ENCODE assay signal across 19 cellular contexts in the genomic region with DNA sequence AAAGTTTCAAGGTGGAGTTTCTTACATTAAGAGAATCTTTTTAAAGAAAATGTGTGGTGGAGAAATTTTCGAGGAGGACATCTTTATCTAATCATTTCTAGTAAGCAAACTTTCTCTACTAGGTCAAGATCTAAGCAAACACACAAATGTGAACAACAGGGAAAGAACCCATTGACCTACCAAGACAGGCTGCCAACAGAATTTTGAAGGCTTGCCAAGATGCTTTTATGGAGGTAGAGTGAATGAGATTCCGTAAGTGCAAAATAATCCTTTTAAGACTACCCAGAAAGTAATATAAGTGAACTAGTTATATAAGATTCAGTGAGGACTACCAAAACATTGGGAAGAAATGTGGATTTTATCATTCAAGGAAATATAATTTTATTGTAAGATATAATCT.
DNase-seq lines count a peak whose midpoint lies in the region; ATAC-seq and TF ChIP-seq lines count a peak whose summit lies in the region.
"Had no signal": no experiment of that assay in that cellular context is flagged by ENCODE, and none has a peak within 500 bp of the region (broad histone marks: within the 10 kb centered on the region; RNA-seq: fewer than 3 reads in every experiment).

No MANE protein-coding gene starts in this region.

- 7 to 18% (median 11%) methylated on average over 2 of the region's 2 CpGs for WGBS in heart left ventricle, 4 donors
- 15% methylated on average over 2 of the region's 2 CpGs for WGBS in right lobe of liver (ENCODE audit: insufficient coverage, low coverage, low lambda C conversion rate, missing lambda C conversion rate)
- 12 to 32% methylated on average over 2 of the region's 2 CpGs for WGBS in transverse colon (ENCODE audit: low coverage in 1 of 2), 2 donors

- DNase-seq in heart left ventricle: peak in 3 of 5 donors; percentile 24 to 31 (median 27)
- DNase-seq in cardiac septum (ENCODE audit: low spot score): no peak
- peak; percentile 16 for DNase-seq in cerebellar cortex (ENCODE audit: low spot score)
- peak in 1 of 3 donors; percentile 82 for DNase-seq in right lobe of liver
- peak; percentile 69 for DNase-seq in transverse colon
- no peak for DNase-seq in cortex of kidney (lab: John Stamatoyannopoulos, UW)
- DNase-seq in amniotic stem cell (lab: John Stamatoyannopoulos, UW): no peak
- DNase-seq in NCI-H1417 (lab: John Stamatoyannopoulos, UW): no peak
- DNase-seq: activated CD4-positive, CD25-positive, alpha-beta regulatory T cell treated with anti-CD3 and anti-CD28 coated beads, Interleukin-2, amount 50 U/mL, for 72 hours; activated CD8-positive, alpha-beta memory T cell treated with anti-CD3 and anti-CD28 coated beads, Interleukin-2, amount 50 U/mL, for 48 hours; activated naive CD4-positive, alpha-beta T cell; HFFc6; MG63; NCI-H2171; SHP77; spleen; stimulated activated naive CD4-positive, alpha-beta T cell treated with Interleukin-2 at 50 U/mL for 16 hours; T-helper 17 cell had no signal

- TF ChIP-seq CTCF in heart left ventricle (IDR thresholded peaks at IDR 0.05) (no peak), right lobe of liver (IDR thresholded peaks at IDR 0.05) (no peak), transverse colon (IDR thresholded peaks at IDR 0.05) (no peak)

- H3K4me3 ChIP-seq in heart left ventricle (no peak overlapping the region), right lobe of liver (peak overlapping the region in 2 of 3 donors; percentile 9), transverse colon (no peak overlapping the region)
- H3K4me3 ChIP-seq: MG63, spleen, uterus had no signal

- no peak overlapping the region for H3K27ac ChIP-seq in heart left ventricle
- peak overlapping the region in 2 of 3 donors; percentile 4 to 57 for H3K27ac ChIP-seq in right lobe of liver
- no peak overlapping the region for H3K27ac ChIP-seq in transverse colon
- H3K27ac ChIP-seq: spleen, uterus had no signal

- no peaks in the 10 kb centered on the region for H3K36me3 ChIP-seq in heart left ventricle
- H3K36me3 ChIP-seq in right lobe of liver: no peaks in the 10 kb centered on the region
- H3K36me3 ChIP-seq in transverse colon: no peaks in the 10 kb centered on the region
- H3K36me3 ChIP-seq: MG63, spleen, uterus had no signal

- no peak for TF ChIP-seq EP300 in transverse colon (IDR thresholded peaks at IDR 0.05; ENCODE audit: low read depth)

- H3K4me1 ChIP-seq in heart left ventricle (peaks cover 0 to 7% (median 0%) of the 10 kb centered on the region in 12 donors), right lobe of liver (peaks cover 0 to 6% (median 0%) of the 10 kb centered on the region in 4 donors), transverse colon (peaks cover 0 to 12% (median 7%) of the 10 kb centered on the region in 4 donors)
- H3K4me1 ChIP-seq: spleen, uterus had no signal

- TF ChIP-seq POLR2A in heart left ventricle (IDR thresholded peaks at IDR 0.05) (no peak), right lobe of liver (IDR thresholded peaks at IDR 0.05) (no peak), transverse colon (IDR thresholded peaks at IDR 0.05) (no peak)

- no peaks in the 10 kb centered on the region for H3K27me3 ChIP-seq in heart left ventricle
- no peaks in the 10 kb centered on the region for H3K27me3 ChIP-seq in right lobe of liver
- no peaks in the 10 kb centered on the region for H3K27me3 ChIP-seq in transverse colon
- H3K27me3 ChIP-seq: MG63, spleen, uterus had no signal

- intact Hi-C loops in heart left ventricle (cut with DNase I) (no loop called here), cardiac septum (cut with DNase I) (no loop called here), right lobe of liver (cut with DNase I) (no loop called here), transverse colon (cut with DNase I; ENCODE audit: low total_unique reads) (no loop called here)

- H3K9me3 ChIP-seq in heart left ventricle (no peaks in the 10 kb centered on the region), right lobe of liver (no peaks in the 10 kb centered on the region), transverse colon (no peaks in the 10 kb centered on the region)
- H3K9me3 ChIP-seq: MG63, uterus had no signal

- in situ Hi-C loops in transverse colon (cut with MboI; ENCODE audit: low pct_ligation_motif_present in 1 of 4, low pct_unique_long_range_greater_than_20kb in 1 of 4, low sequenced_read_pairs in 3 of 4): no loop called here

- ATAC-seq in heart left ventricle: peak; percentile 32 to 55 (median 46)
- ATAC-seq in right lobe of liver: peak; percentile 89 to 98 (median 96)
- ATAC-seq: T-helper 17 cell had no signal

Comparison
In these comparisons a context has a peak if more than half of its experiments do, and no peak if none do; other contexts are left out.
1. DNase-seq: peak in heart left ventricle (3 of 5), cerebellar cortex (single experiment) and transverse colon (single experiment); none in cardiac septum (single experiment), cortex of kidney (single experiment), amniotic stem cell (single experiment) and NCI-H1417 (0 of 3).
2. H3K27ac ChIP-seq: peak in right lobe of liver (2 of 3); none in heart left ventricle (0 of 12) and transverse colon (0 of 4).
3. H3K4me3 ChIP-seq: peak in right lobe of liver (2 of 3); none in heart left ventricle (0 of 12) and transverse colon (0 of 4).